ENCODE assay signal across 1 cellular context in the genomic region with DNA sequence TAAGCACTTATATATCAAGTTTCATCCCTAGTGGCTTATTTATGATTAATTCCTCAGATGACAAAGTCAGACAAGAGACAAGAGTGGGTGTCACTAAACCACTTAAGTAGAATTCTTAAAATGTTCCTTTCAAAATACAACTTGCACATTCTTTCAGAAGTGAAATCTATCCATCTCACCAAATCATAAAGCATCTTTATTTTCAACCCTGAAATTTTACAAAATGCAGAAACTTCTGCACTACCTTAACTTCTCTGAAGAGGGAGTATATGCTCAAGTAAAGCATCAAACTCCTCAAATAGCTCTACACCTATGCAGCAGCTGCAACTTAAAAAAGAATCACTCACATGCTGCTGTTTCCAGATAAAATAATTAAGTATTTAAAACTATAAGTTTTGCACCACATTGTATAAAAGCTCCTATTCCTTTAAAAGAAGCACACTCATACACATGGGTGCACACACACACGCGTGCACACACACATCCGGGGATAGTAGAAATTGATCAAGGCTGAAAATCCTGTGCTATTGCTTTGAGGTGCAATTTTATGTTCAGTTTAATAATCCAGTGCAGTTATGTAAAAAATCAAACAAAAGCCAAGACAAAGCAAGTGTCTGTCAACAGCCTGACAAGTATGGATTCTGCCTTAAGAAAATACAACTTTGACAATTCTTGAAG.
TF ChIP-seq lines count a peak whose summit lies in the region.

No MANE protein-coding gene starts in this region.

TF ChIP-seq in K562, 482 proteins besides CTCF, POLR2A, EP300 and RAD21 (continued from another document):
- TF ChIP-seq, protein P1, sequence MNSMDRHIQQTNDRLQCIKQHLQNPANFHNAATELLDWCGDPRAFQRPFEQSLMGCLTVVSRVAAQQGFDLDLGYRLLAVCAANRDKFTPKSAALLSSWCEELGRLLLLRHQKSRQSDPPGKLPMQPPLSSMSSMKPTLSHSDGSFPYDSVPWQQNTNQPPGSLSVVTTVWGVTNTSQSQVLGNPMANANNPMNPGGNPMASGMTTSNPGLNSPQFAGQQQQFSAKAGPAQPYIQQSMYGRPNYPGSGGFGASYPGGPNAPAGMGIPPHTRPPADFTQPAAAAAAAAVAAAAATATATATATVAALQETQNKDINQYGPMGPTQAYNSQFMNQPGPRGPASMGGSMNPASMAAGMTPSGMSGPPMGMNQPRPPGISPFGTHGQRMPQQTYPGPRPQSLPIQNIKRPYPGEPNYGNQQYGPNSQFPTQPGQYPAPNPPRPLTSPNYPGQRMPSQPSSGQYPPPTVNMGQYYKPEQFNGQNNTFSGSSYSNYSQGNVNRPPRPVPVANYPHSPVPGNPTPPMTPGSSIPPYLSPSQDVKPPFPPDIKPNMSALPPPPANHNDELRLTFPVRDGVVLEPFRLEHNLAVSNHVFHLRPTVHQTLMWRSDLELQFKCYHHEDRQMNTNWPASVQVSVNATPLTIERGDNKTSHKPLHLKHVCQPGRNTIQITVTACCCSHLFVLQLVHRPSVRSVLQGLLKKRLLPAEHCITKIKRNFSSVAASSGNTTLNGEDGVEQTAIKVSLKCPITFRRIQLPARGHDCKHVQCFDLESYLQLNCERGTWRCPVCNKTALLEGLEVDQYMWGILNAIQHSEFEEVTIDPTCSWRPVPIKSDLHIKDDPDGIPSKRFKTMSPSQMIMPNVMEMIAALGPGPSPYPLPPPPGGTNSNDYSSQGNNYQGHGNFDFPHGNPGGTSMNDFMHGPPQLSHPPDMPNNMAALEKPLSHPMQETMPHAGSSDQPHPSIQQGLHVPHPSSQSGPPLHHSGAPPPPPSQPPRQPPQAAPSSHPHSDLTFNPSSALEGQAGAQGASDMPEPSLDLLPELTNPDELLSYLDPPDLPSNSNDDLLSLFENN (IDR thresholded peaks at IDR 0.05; ENCODE audit: low read depth in 2 of 2, low read length in 2 of 2), result no peak
- TF ChIP-seq, protein P2, sequence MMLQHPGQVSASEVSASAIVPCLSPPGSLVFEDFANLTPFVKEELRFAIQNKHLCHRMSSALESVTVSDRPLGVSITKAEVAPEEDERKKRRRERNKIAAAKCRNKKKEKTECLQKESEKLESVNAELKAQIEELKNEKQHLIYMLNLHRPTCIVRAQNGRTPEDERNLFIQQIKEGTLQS (IDR thresholded peaks at IDR 0.05), result no peak
- TF ChIP-seq, protein P2 (CRISPR knock-in tag; conservative IDR thresholded peaks at IDR 0.05), result no peak
